Comparison of ENCODE assay signal across 9 cellular contexts in the genomic region with DNA sequence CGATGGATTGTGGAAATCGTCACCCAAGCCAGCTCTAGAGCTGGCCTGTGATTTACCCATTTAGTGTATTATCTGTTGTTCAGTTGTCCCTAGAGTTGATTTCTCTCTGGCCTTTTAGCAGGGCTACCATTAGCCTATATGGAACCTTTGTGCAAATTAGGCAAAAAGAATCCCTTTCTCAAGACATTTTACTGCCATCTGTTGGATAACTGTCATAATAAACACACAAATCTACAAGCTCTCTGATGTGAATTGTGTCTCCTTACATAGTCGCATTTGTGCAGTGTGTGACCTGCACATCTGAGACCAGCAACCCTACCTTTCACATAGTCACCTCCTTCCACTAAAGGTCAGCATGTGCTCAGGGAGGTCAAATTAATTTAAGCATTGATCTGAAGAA. TPM values are rescaled to one million over a fixed set of nuclear protein-coding genes. Genes with fewer than 3 reads are reported as not detected.
A peak's percentile ranks its signal among the peaks of the same experiment; 100 is the strongest.
DNase-seq lines count a peak whose midpoint lies in the region; ATAC-seq, FAIRE-seq and TF ChIP-seq lines count a peak whose summit lies in the region.
"Had no signal": no experiment of that assay in that cellular context is flagged by ENCODE, and none has a peak within 500 bp of the region (broad histone marks: within the 10 kb centered on the region; RNA-seq: fewer than 3 reads in every experiment).

No MANE protein-coding gene starts in this region.

- peak overlapping the region; percentile 62 for H3K27ac ChIP-seq in BLaER1
- no peak overlapping the region for H3K27ac ChIP-seq in GM23338 (ENCODE audit: low read depth)

- H3K27me3 ChIP-seq in BLaER1 (no peaks in the 10 kb centered on the region), GM23338 (ENCODE audit: insufficient read depth) (no peaks in the 10 kb centered on the region)

- H3K4me2 ChIP-seq in BLaER1 (peak overlapping the region; percentile 69), GM23338 (no peak overlapping the region)

- no peak for TF ChIP-seq POLR2A in H54 (IDR thresholded peaks at IDR 0.05; ENCODE audit: low read depth, low read length)

- H3K4me3 Mint-ChIP-seq in GM23338, result no peak overlapping the region

- peaks cover 3% of the 10 kb centered on the region for H3K27me3 Mint-ChIP-seq in GM23338 (ENCODE audit: insufficient read depth, low read depth, poor library complexity)

- peak overlapping the region; percentile 73; the same call in 1 of the 2 replicates for H2AFZ ChIP-seq in GM23338

- no peaks in the 10 kb centered on the region for H3K79me2 ChIP-seq in GM23338 (replicated peaks; ENCODE audit: insufficient read depth)

- H3K4me3 ChIP-seq in BLaER1 (no peak overlapping the region), GM23338 (no peak overlapping the region), fibroblast of villous mesenchyme (ENCODE audit: low read depth, low read length) (no peak overlapping the region)

- no peaks in the 10 kb centered on the region for H3F3A ChIP-seq in GM23338 (replicated peaks; ENCODE audit: low read depth)

- H3K4me1 Mint-ChIP-seq in GM23338, result peaks cover 6% of the 10 kb centered on the region; the same call in 2 of the 3 replicates

- H4K20me1 ChIP-seq in BLaER1 (no peaks in the 10 kb centered on the region), GM23338 (replicated peaks; ENCODE audit: insufficient read depth) (no peaks in the 10 kb centered on the region)

- FAIRE-seq in H54 (lab: Jason Lieb, UNC), result no peak

- no peak for DNase-seq in GM23338 (ENCODE audit: low spot score)
- peak; percentile 12 for DNase-seq in RKO (ENCODE audit: low spot score)
- DNase-seq in fibroblast of villous mesenchyme (ENCODE audit: low read depth), result peak; percentile 6
- no peak for DNase-seq in H54 (ENCODE audit: insufficient read length, low spot score)

- 0 out of 2 replicates have a peak overlapping the region, but pooled peaks have one; percentile 34 for H3K9ac ChIP-seq in BLaER1

- H3K27ac Mint-ChIP-seq in GM23338, result 0 out of 2 replicates have a peak overlapping the region, but pooled peaks have one; percentile 8

- TF ChIP-seq CTCF in GM23338 (conservative IDR thresholded peaks at IDR 0.05; ENCODE audit: low read depth in 2 of 2) (peak in 1 of 2 experiments; percentile 33; a peak in 2 of 4 replicates), fibroblast of villous mesenchyme (IDR thresholded peaks at IDR 0.05; ENCODE audit: insufficient read depth, low read depth, low read length) (no peak)

- peaks cover 22% of the 10 kb centered on the region for H3K4me1 ChIP-seq in BLaER1
- H3K4me1 ChIP-seq in GM23338 (ENCODE audit: insufficient read depth), result no peaks in the 10 kb centered on the region

- H3K36me3 ChIP-seq in BLaER1 (no peaks in the 10 kb centered on the region), GM23338 (ENCODE audit: insufficient read depth) (no peaks in the 10 kb centered on the region)

- H3K36me3 Mint-ChIP-seq in GM23338 (ENCODE audit: low read depth), result no peaks in the 10 kb centered on the region

- H3K9me2 ChIP-seq in GM23338 (ENCODE audit: insufficient read depth), result no peaks in the 10 kb centered on the region

- no peaks in the 10 kb centered on the region for H3K9me3 Mint-ChIP-seq in GM23338

- no peaks in the 10 kb centered on the region for H3K9me3 ChIP-seq in BLaER1

- no peak for ATAC-seq in GM23338
- no peak for ATAC-seq in GM21381 (IDR thresholded peaks at IDR 0.05; ENCODE audit: unreplicated experiment)
- no peak for ATAC-seq in HG03378 (IDR thresholded peaks at IDR 0.05; ENCODE audit: unreplicated experiment)
- ATAC-seq in HG02938 (IDR thresholded peaks at IDR 0.05; ENCODE audit: unreplicated experiment), result no peak

TF ChIP-seq in GM23338, 12 proteins besides CTCF, POLR2A, EP300 and RAD21 (continues in another document):
- TF ChIP-seq ZNF331 (CRISPR knock-in tag; IDR thresholded peaks at IDR 0.05; ENCODE audit: low read depth) (no peak), STAT1 (IDR thresholded peaks at IDR 0.05; ENCODE audit: unreplicated experiment) (no peak), EZH2 (IDR thresholded peaks at IDR 0.05; ENCODE audit: low read depth, unreplicated experiment) (no peak), EZH2phosphoT487 (IDR thresholded peaks at IDR 0.05; ENCODE audit: unreplicated experiment) (no peak), POLR2AphosphoS5 (IDR thresholded peaks at IDR 0.05; ENCODE audit: low read depth) (no peak)
- TF ChIP-seq, protein P1, sequence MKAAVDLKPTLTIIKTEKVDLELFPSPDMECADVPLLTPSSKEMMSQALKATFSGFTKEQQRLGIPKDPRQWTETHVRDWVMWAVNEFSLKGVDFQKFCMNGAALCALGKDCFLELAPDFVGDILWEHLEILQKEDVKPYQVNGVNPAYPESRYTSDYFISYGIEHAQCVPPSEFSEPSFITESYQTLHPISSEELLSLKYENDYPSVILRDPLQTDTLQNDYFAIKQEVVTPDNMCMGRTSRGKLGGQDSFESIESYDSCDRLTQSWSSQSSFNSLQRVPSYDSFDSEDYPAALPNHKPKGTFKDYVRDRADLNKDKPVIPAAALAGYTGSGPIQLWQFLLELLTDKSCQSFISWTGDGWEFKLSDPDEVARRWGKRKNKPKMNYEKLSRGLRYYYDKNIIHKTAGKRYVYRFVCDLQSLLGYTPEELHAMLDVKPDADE (IDR thresholded peaks at IDR 0.05), result no peak
- TF ChIP-seq, protein P2, sequence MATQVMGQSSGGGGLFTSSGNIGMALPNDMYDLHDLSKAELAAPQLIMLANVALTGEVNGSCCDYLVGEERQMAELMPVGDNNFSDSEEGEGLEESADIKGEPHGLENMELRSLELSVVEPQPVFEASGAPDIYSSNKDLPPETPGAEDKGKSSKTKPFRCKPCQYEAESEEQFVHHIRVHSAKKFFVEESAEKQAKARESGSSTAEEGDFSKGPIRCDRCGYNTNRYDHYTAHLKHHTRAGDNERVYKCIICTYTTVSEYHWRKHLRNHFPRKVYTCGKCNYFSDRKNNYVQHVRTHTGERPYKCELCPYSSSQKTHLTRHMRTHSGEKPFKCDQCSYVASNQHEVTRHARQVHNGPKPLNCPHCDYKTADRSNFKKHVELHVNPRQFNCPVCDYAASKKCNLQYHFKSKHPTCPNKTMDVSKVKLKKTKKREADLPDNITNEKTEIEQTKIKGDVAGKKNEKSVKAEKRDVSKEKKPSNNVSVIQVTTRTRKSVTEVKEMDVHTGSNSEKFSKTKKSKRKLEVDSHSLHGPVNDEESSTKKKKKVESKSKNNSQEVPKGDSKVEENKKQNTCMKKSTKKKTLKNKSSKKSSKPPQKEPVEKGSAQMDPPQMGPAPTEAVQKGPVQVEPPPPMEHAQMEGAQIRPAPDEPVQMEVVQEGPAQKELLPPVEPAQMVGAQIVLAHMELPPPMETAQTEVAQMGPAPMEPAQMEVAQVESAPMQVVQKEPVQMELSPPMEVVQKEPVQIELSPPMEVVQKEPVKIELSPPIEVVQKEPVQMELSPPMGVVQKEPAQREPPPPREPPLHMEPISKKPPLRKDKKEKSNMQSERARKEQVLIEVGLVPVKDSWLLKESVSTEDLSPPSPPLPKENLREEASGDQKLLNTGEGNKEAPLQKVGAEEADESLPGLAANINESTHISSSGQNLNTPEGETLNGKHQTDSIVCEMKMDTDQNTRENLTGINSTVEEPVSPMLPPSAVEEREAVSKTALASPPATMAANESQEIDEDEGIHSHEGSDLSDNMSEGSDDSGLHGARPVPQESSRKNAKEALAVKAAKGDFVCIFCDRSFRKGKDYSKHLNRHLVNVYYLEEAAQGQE (IDR thresholded peaks at IDR 0.05; ENCODE audit: unreplicated experiment), result no peak

RNA-seq across cellular contexts. Expression of a gene that starts 34.0 kb away (rescaled TPM):
- total RNA-seq in GM23338 (2014; rRNA removed; shearing (Covaris generic)), result 0.16 and 0.17 TPM in 2 replicates
- polyA plus RNA-seq in GM23338 (2016; fragmentation: Nextera tagmentation; extraction: Ambion mirVana), result 0.23 TPM in 1 of 2 replicates, not detected in the other
- under 0.01 TPM in 1 of 2 replicates, not detected in the other for total RNA-seq in fibroblast of villous mesenchyme
- total RNA-seq: glomerular endothelial cell had no signal

Comparison
In these comparisons a context has a peak if more than half of its experiments do, and no peak if none do; other contexts are left out.
1. DNase-seq: peak in RKO (single experiment) and fibroblast of villous mesenchyme (single experiment); none in GM23338 (single experiment) and H54 (single experiment).